ENCODE assay signal across 1 cellular context in the genomic region with DNA sequence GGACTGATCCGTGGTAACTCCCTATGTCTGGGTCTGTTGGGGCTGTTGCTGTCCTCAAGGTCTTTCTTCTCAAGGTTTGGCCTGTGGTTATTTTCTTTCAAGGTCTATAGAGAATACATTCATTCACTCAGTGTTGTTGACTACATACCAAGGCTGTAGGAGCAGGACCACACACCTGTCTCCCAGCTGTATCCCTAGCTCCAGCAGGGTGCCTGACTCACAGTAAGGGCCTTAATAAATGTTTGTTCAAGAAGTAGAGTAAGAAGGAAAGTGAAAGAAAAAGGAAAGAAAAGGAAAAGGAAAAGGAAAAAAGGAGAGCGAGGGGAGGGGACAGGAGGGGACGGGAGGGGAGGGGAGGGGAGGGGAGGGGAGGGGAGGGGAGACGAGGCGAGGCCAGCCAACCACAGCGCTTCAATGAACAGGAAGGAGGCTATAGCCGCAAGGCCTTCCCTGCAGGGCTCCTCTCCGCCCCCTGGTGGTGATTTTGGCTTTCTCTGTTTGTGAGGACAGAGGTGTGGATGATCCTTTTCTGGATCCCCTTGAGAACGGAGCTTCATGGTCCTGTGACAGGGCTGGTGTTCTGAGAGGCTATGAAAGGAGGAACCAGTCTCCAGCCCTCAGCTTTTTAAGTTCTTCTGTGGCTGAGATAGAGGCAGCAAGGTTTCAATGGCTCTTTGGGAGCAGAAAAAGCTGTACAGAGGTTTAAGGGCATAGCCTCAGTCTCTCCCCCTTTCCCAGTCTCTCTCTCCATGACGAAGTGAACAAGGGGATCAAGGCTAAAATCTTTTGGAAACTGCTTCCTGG.
TF ChIP-seq lines count a peak whose summit lies in the region.

No MANE protein-coding gene starts in this region.

TF ChIP-seq in SK-N-SH treated with all-trans-retinoic acid at 6 μM for 48 hours, 23 proteins besides CTCF, POLR2A, EP300 and RAD21 (continued from another document):
- TF ChIP-seq, protein P1, sequence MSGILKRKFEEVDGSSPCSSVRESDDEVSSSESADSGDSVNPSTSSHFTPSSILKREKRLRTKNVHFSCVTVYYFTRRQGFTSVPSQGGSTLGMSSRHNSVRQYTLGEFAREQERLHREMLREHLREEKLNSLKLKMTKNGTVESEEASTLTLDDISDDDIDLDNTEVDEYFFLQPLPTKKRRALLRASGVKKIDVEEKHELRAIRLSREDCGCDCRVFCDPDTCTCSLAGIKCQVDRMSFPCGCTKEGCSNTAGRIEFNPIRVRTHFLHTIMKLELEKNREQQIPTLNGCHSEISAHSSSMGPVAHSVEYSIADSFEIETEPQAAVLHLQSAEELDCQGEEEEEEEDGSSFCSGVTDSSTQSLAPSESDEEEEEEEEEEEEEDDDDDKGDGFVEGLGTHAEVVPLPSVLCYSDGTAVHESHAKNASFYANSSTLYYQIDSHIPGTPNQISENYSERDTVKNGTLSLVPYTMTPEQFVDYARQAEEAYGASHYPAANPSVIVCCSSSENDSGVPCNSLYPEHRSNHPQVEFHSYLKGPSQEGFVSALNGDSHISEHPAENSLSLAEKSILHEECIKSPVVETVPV (CRISPR knock-in tag; IDR thresholded peaks at IDR 0.05) = no peak
- TF ChIP-seq, protein P2, sequence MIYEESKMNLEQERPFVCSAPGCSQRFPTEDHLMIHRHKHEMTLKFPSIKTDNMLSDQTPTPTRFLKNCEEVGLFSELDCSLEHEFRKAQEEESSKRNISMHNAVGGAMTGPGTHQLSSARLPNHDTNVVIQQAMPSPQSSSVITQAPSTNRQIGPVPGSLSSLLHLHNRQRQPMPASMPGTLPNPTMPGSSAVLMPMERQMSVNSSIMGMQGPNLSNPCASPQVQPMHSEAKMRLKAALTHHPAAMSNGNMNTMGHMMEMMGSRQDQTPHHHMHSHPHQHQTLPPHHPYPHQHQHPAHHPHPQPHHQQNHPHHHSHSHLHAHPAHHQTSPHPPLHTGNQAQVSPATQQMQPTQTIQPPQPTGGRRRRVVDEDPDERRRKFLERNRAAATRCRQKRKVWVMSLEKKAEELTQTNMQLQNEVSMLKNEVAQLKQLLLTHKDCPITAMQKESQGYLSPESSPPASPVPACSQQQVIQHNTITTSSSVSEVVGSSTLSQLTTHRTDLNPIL (CRISPR knock-in tag; IDR thresholded peaks at IDR 0.05; ENCODE audit: low read depth) = no peak
